Comparison of ENCODE assay signal across 15 cellular contexts in genomic region chr9:129725841-129726251, GRCh38. TPM values are rescaled to one million over a fixed set of nuclear protein-coding genes. Genes with fewer than 3 reads are reported as not detected.
DNase-seq lines count a peak whose midpoint lies in the region; ATAC-seq and TF ChIP-seq lines count a peak whose summit lies in the region.
"Had no signal": no experiment of that assay in that cellular context is flagged by ENCODE, and none has a peak within 500 bp of the region (broad histone marks: within the 10 kb centered on the region; RNA-seq: fewer than 3 reads in every experiment).

No MANE protein-coding gene starts in this region.

- no peaks in the 10 kb centered on the region for H3K9me3 ChIP-seq in NT2/D1 (ENCODE audit: insufficient read depth, low read length)
- no peaks in the 10 kb centered on the region for H3K9me3 ChIP-seq in hepatocyte (ENCODE audit: low read depth)
- H3K9me3 ChIP-seq: Caco-2, right atrium auricular region had no signal

- no peaks in the 10 kb centered on the region for H3K79me2 ChIP-seq in hepatocyte

- DNase-seq in NCI-H1417 (lab: John Stamatoyannopoulos, UW) = peak in 2 of 3 experiments; percentile 28 to 63
- DNase-seq in NCI-H1417 treated with DMSO at 0.1 percent for 48 hours (lab: John Stamatoyannopoulos, UW) = no peak
- no peak for DNase-seq in NT2/D1 (ENCODE audit: low read depth, low spot score)
- DNase-seq in hepatocyte (ENCODE audit: low spot score) = peak; percentile 46
- DNase-seq in progenitor cell of endocrine pancreas (ENCODE audit: low spot score, unreplicated experiment) = no peak
- DNase-seq in A172 (ENCODE audit: low spot score) = no peak

- no peak for ATAC-seq in HG03432 (IDR thresholded peaks at IDR 0.05; ENCODE audit: unreplicated experiment)

- no peaks in the 10 kb centered on the region for H3K36me3 Mint-ChIP-seq in progenitor cell of endocrine pancreas (ENCODE audit: insufficient read depth)
- H3K36me3 Mint-ChIP-seq: activated naive CD8-positive, alpha-beta T cell treated with anti-CD3 and anti-CD28 coated beads, Interleukin-2, amount 10 ng/mL, durations not matched to agents 7 days and 5 days; immature natural killer cell had no signal

- H2AFZ ChIP-seq in hepatocyte = no peak overlapping the region

- no peak overlapping the region for H3K4me3 ChIP-seq in NT2/D1 (ENCODE audit: insufficient read length, low read depth)
- no peak overlapping the region for H3K4me3 ChIP-seq in hepatocyte
- no peak overlapping the region for H3K4me3 ChIP-seq in urinary bladder (ENCODE audit: low read depth, low read length)
- H3K4me3 ChIP-seq: lung, right atrium auricular region had no signal

- no peaks in the 10 kb centered on the region for H3K9me2 ChIP-seq in hepatocyte (replicated peaks; ENCODE audit: insufficient read depth)

- TF ChIP-seq CTCF in hepatocyte (IDR thresholded peaks at IDR 0.05; ENCODE audit: poor library complexity) (no peak), progenitor cell of endocrine pancreas (IDR thresholded peaks at IDR 0.05; ENCODE audit: unreplicated experiment) (no peak)

- H3K4me1 Mint-ChIP-seq in progenitor cell of endocrine pancreas (ENCODE audit: low read depth) = peaks cover 1% of the 10 kb centered on the region

- no peak overlapping the region for H3K4me3 Mint-ChIP-seq in progenitor cell of endocrine pancreas (ENCODE audit: low read depth)
- H3K4me3 Mint-ChIP-seq: activated naive CD8-positive, alpha-beta T cell treated with anti-CD3 and anti-CD28 coated beads, Interleukin-2, amount 10 ng/mL, durations not matched to agents 7 days and 5 days had no signal

- no peaks in the 10 kb centered on the region for H3K27me3 ChIP-seq in NT2/D1 (ENCODE audit: insufficient read depth, insufficient read length)
- no peaks in the 10 kb centered on the region for H3K27me3 ChIP-seq in hepatocyte
- H3K27me3 ChIP-seq: right atrium auricular region had no signal

- H3K4me2 ChIP-seq in hepatocyte = no peak overlapping the region

- H3K36me3 ChIP-seq in NT2/D1 (ENCODE audit: insufficient read depth, insufficient read length, low read length) = no peaks in the 10 kb centered on the region
- no peaks in the 10 kb centered on the region for H3K36me3 ChIP-seq in hepatocyte (replicated peaks; ENCODE audit: insufficient read depth, low read depth)
- H3K36me3 ChIP-seq in urinary bladder (ENCODE audit: insufficient read depth) = no peaks in the 10 kb centered on the region
- H3K36me3 ChIP-seq: right atrium auricular region had no signal

- peak overlapping the region; percentile 26 for H3K9ac ChIP-seq in NT2/D1 (ENCODE audit: insufficient read length, low read depth)
- H3K9ac ChIP-seq: KMS-11 had no signal

- H4K20me1 ChIP-seq in hepatocyte (ENCODE audit: insufficient read depth, poor library complexity, severe bottlenecking) = no peaks in the 10 kb centered on the region

- no peak overlapping the region for H3K27ac Mint-ChIP-seq in progenitor cell of endocrine pancreas
- H3K27ac Mint-ChIP-seq: activated naive CD8-positive, alpha-beta T cell treated with anti-CD3 and anti-CD28 coated beads, Interleukin-2, amount 10 ng/mL, durations not matched to agents 7 days and 5 days; immature natural killer cell had no signal

- H3K27ac ChIP-seq in hepatocyte (peak overlapping the region; percentile 83), urinary bladder (ENCODE audit: low read depth) (peak overlapping the region; percentile 28)
- H3K27ac ChIP-seq: KMS-11 had no signal

- H3K4me1 ChIP-seq in NT2/D1 (ENCODE audit: insufficient read depth, insufficient read length) = peaks cover 12% of the 10 kb centered on the region
- H3K4me1 ChIP-seq in hepatocyte (ENCODE audit: insufficient read depth) = peaks cover 7% of the 10 kb centered on the region
- H3K4me1 ChIP-seq in urinary bladder (ENCODE audit: insufficient read depth) = no peaks in the 10 kb centered on the region
- H3K4me1 ChIP-seq: Caco-2 had no signal

- peaks cover 3% of the 10 kb centered on the region for H3K27me3 Mint-ChIP-seq in progenitor cell of endocrine pancreas

- 35% methylated on average over 10 of the region's 10 CpGs for WGBS in hepatocyte (ENCODE audit: low lambda C conversion rate, missing lambda C conversion rate)
- WGBS in urinary bladder = 26% methylated on average over 10 of the region's 10 CpGs

- no peaks in the 10 kb centered on the region for H3K9me3 Mint-ChIP-seq in progenitor cell of endocrine pancreas (ENCODE audit: low read depth)
- H3K9me3 Mint-ChIP-seq: activated naive CD8-positive, alpha-beta T cell treated with anti-CD3 and anti-CD28 coated beads, Interleukin-2, amount 10 ng/mL, durations not matched to agents 7 days and 5 days; activated T-cell treated with anti-CD3 and anti-CD28 coated beads, Interleukin-2, amount 50 U/mL, for 4 hours; immature natural killer cell had no signal

RNA-seq across cellular contexts. Expression of gene PTGES, which starts 27.0 kb away (rescaled TPM):
- total RNA-seq in hepatocyte (17.1 and 26.4 TPM in 2 replicates), urinary bladder (18.0 TPM), progenitor cell of endocrine pancreas (0.19 TPM in 1 of 2 replicates, not detected in the other)
- polyA plus RNA-seq in hepatocyte (94.9 and 103 TPM in 2 replicates), urinary bladder (26.8 TPM)
- total RNA-seq in A172 (2014; rRNA removed; shearing (Covaris generic)) = 3.3 and 4.3 TPM in 2 replicates
- total RNA-seq: activated naive CD8-positive, alpha-beta T cell treated with anti-CD3 and anti-CD28 coated beads, Interleukin-2, amount 10 ng/mL, durations not matched to agents 7 days and 5 days; activated T-cell treated with anti-CD3 and anti-CD28 coated beads, Interleukin-2, amount 50 U/mL, for 4 hours had no signal
- polyA plus RNA-seq: immature natural killer cell had no signal

Comparison
In these comparisons a context has a peak if more than half of its experiments do, and no peak if none do; other contexts are left out.
1. DNase-seq: peak in NCI-H1417 (2 of 3) and hepatocyte (single experiment); none in NCI-H1417 treated with DMSO at 0.1 percent for 48 hours (single experiment), NT2/D1 (single experiment), progenitor cell of endocrine pancreas (single experiment) and A172 (single experiment).